Comparison of ENCODE assay signal across 1 cellular context in genomic region chr2:195304310-195304709, GRCh38.
TF ChIP-seq lines count a peak whose summit lies in the region.

No MANE protein-coding gene starts in this region.

TF ChIP-seq in GM12878, 131 proteins besides CTCF, POLR2A, EP300 and RAD21:
- TF ChIP-seq NFYA (IDR thresholded peaks at IDR 0.05; ENCODE audit: borderline replicate concordance, low read depth, low read length), result no peak
- no peak for TF ChIP-seq PKNOX1 (IDR thresholded peaks at IDR 0.05)
- TF ChIP-seq HCFC1 (IDR thresholded peaks at IDR 0.05; ENCODE audit: low read length), result no peak
- no peak for TF ChIP-seq NFIC (IDR thresholded peaks at IDR 0.05; ENCODE audit: low read depth, low read length)
- TF ChIP-seq NR2C1 (IDR thresholded peaks at IDR 0.05), result no peak
- no peak for TF ChIP-seq SMARCA5 (IDR thresholded peaks at IDR 0.05)
- TF ChIP-seq USF1 (IDR thresholded peaks at IDR 0.05; ENCODE audit: borderline replicate concordance, extremely low read length, insufficient read depth, low read depth, low read length), result no peak
- no peak for TF ChIP-seq ZSCAN29 (IDR thresholded peaks at IDR 0.05)
- no peak for TF ChIP-seq CHD1 (IDR thresholded peaks at IDR 0.05; ENCODE audit: low read depth, low read length)
- TF ChIP-seq FOXM1 (IDR thresholded peaks at IDR 0.05; ENCODE audit: low read depth, low read length), result no peak
- TF ChIP-seq ELK1 (IDR thresholded peaks at IDR 0.05; ENCODE audit: low read depth, low read length), result no peak
- no peak for TF ChIP-seq CEBPB (IDR thresholded peaks at IDR 0.05; ENCODE audit: borderline replicate concordance in 1 of 2, low read depth in 2 of 2, low read length in 2 of 2)
- TF ChIP-seq RELB (IDR thresholded peaks at IDR 0.05; ENCODE audit: low read depth), result no peak
- TF ChIP-seq SIN3A (IDR thresholded peaks at IDR 0.05; ENCODE audit: low read depth, low read length), result no peak
- TF ChIP-seq RFX5 (IDR thresholded peaks at IDR 0.05; ENCODE audit: low read depth, low read length), result no peak
- TF ChIP-seq TARDBP (IDR thresholded peaks at IDR 0.05; ENCODE audit: borderline replicate concordance), result no peak
- no peak for TF ChIP-seq IRF3 (IDR thresholded peaks at IDR 0.05)
- no peak for TF ChIP-seq BCL3 (IDR thresholded peaks at IDR 0.05; ENCODE audit: borderline replicate concordance, insufficient read depth, low read depth, low read length, poor library complexity, severe bottlenecking)
- no peak for TF ChIP-seq PAX8 (IDR thresholded peaks at IDR 0.05)
TF ChIP-seq in GM12878: peak in this region for 0.
